1 cellular context compared by ENCODE assay signal in genomic region chr4:10115657-10116624, GRCh38.
TF ChIP-seq lines count a peak whose summit lies in the region.

No MANE protein-coding gene starts in this region.

TF ChIP-seq in HEK293, 187 proteins besides CTCF, POLR2A, EP300 and RAD21 (continued from another document):
- TF ChIP-seq ZBTB49 (tag by site-specific recombination; IDR thresholded peaks at IDR 0.05; ENCODE audit: low read depth), result no peak
- peak; percentile 43 for TF ChIP-seq SP3 (tag by site-specific recombination; IDR thresholded peaks at IDR 0.05)
- TF ChIP-seq ZBTB26 (tag by site-specific recombination; optimal IDR thresholded peaks at IDR 0.05), result peak; percentile 37
- TF ChIP-seq GLIS2 (tag by site-specific recombination; IDR thresholded peaks at IDR 0.05), result peak; percentile 57
- no peak for TF ChIP-seq ZNF155 (tag by site-specific recombination; IDR thresholded peaks at IDR 0.05)
- TF ChIP-seq SP2 (tag by site-specific recombination; IDR thresholded peaks at IDR 0.05), result 0 out of 2 replicates have a peak, but pooled peaks have one; percentile 21
- TF ChIP-seq ZNF157 (tag by site-specific recombination; IDR thresholded peaks at IDR 0.05), result no peak
- TF ChIP-seq KLF1 (tag by site-specific recombination; IDR thresholded peaks at IDR 0.05), result peak; percentile 32; the same call in 1 of the 2 replicates
- TF ChIP-seq ZBTB11 (tag by site-specific recombination; conservative IDR thresholded peaks at IDR 0.05; ENCODE audit: low read depth), result 0 out of 2 replicates have a peak, but pooled peaks have one; percentile 10
- no peak for TF ChIP-seq SCRT1 (tag by site-specific recombination; IDR thresholded peaks at IDR 0.05; ENCODE audit: borderline replicate concordance)
- no peak for TF ChIP-seq ZNF324 (tag by site-specific recombination; IDR thresholded peaks at IDR 0.05)
- TF ChIP-seq ZNF335 (tag by site-specific recombination; conservative IDR thresholded peaks at IDR 0.05), result 0 out of 2 replicates have a peak, but pooled peaks have one; percentile 17
- TF ChIP-seq ZNF600 (tag by site-specific recombination; IDR thresholded peaks at IDR 0.05), result peak; percentile 43; the same call in 1 of the 2 replicates
- no peak for TF ChIP-seq ZNF561 (tag by site-specific recombination; IDR thresholded peaks at IDR 0.05; ENCODE audit: borderline replicate concordance)
- TF ChIP-seq ZNF175 (tag by site-specific recombination; IDR thresholded peaks at IDR 0.05), result no peak
- TF ChIP-seq KLF16 (tag by site-specific recombination; IDR thresholded peaks at IDR 0.05), result no peak
- no peak for TF ChIP-seq ZFP37 (tag by site-specific recombination; IDR thresholded peaks at IDR 0.05)
- TF ChIP-seq GFI1B (tag by site-specific recombination; IDR thresholded peaks at IDR 0.05), result no peak
- no peak for TF ChIP-seq ZNF280D (tag by site-specific recombination; IDR thresholded peaks at IDR 0.05)
